In genomic region chr4:99809326-99809725, GRCh38 we compare ENCODE assay signal across 24 cellular contexts. TPM values are rescaled to one million over a fixed set of nuclear protein-coding genes. Genes with fewer than 3 reads are reported as not detected.
"Had no signal": no experiment of that assay in that cellular context is flagged by ENCODE, and none has a peak within 500 bp of the region (broad histone marks: within the 10 kb centered on the region; RNA-seq: fewer than 3 reads in every experiment).

No MANE protein-coding gene starts in this region.

- H3K4me1 ChIP-seq: adrenal gland, breast epithelium, heart right ventricle had no signal

- H3K9me3 ChIP-seq: adrenal gland, breast epithelium, gastrocnemius medialis, heart right ventricle, mucosa of descending colon, tibial artery had no signal

- H3K4me3 Mint-ChIP-seq: naive B cell, neural crest cell had no signal

- FAIRE-seq: astrocyte had no signal

- H3K27me3 ChIP-seq: adrenal gland, breast epithelium, gastrocnemius medialis, tibial artery had no signal

- H3K36me3 ChIP-seq: adrenal gland, breast epithelium, gastrocnemius medialis, heart right ventricle, tibial artery, WERI-Rb-1 had no signal

- DNase-seq: activated CD4-positive, alpha-beta T cell treated with anti-CD3 and anti-CD28 coated beads, Interleukin-2, amount 50 U/mL, for 4 hours; activated gamma-delta T cell; adrenal gland; cerebellar nuclear complex; cortex of kidney; effector CD4-positive, alpha-beta T cell; gastrocnemius medialis; heart right ventricle; mesenchymal stem cell; mucosa of descending colon; naive B cell; stimulated activated CD4-positive, alpha-beta T cell treated with anti-CD3 and anti-CD28 coated beads, Interleukin-12 subunit alpha, Interleukin-12 subunit beta, amount 100 ng/mL, for 4 hours; stimulated activated CD4-positive, alpha-beta T cell treated with anti-CD3 and anti-CD28 coated beads, Interleukin-1b, Interleukin-23, amount 100 ng/mL, for 48 hours; stimulated activated CD8-positive, alpha-beta memory T cell treated with anti-CD3 and anti-CD28 coated beads, Interleukin-4, amount 100 ng/mL, for 48 hours; stimulated activated naive CD8-positive, alpha-beta T cell treated with anti-CD3 and anti-CD28 coated beads, Interleukin-15, Interleukin-2, amounts not matched to agents 100 U/mL and 50 U/mL, for 24 hours; substantia nigra; tibial artery; WERI-Rb-1 had no signal

- H3K9me3 Mint-ChIP-seq: naive B cell, neural crest cell had no signal

- ATAC-seq: activated naive CD4-positive, alpha-beta T cell treated with anti-CD3 and anti-CD28 coated beads, Interleukin-2, amount 50 U/mL, for 72 hours; esophagus mucosa; gastrocnemius medialis; heart right ventricle; mucosa of descending colon; stimulated activated naive CD8-positive, alpha-beta T cell treated with anti-CD3 and anti-CD28 coated beads, Interleukin-15, Interleukin-2, amounts not matched to agents 100 U/mL and 50 U/mL, for 24 hours had no signal

- H3K27ac Mint-ChIP-seq: activated naive CD4-positive, alpha-beta T cell treated with anti-CD3 and anti-CD28 coated beads, Interleukin-2, amount 50 U/mL, for 72 hours; progenitor cell of endocrine pancreas had no signal

- H3K36me3 Mint-ChIP-seq: naive B cell had no signal

- H3K27ac ChIP-seq: adrenal gland, breast epithelium, gastrocnemius medialis, heart right ventricle, tibial artery, WERI-Rb-1 had no signal

- H3K27me3 Mint-ChIP-seq: progenitor cell of endocrine pancreas had no signal

- H3K4me3 ChIP-seq: adrenal gland, breast epithelium, gastrocnemius medialis, heart right ventricle, mucosa of descending colon, tibial artery had no signal

RNA-seq across cellular contexts. Expression of gene DAPP1, which starts 7.3 kb away (rescaled TPM):
- total RNA-seq: neural crest cell had no signal
